In the genomic region with DNA sequence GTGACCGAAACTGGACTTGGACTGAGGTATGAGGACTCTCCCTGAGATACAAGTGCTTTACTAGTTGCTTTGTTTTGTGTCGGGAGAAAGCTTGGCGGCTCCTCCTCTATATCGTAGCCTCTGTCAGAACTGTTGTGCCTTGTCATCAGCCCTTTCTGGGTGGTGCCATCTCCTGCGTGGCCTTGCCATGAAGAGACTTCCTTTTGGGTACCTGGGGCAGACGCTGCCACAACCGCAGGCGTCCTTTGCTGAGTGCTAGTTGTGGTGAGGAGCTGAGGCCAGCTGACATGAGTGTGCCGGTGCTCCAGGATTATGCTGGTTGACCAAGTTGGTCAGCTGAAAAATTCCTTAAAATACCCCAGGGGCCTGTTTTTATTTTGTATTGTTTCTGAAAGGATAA, we compare ENCODE assay signal across 9 cellular contexts.
DNase-seq lines count a peak whose midpoint lies in the region; ATAC-seq lines count a peak whose summit lies in the region.
"Had no signal": no experiment of that assay in that cellular context is flagged by ENCODE, and none has a peak within 500 bp of the region (broad histone marks: within the 10 kb centered on the region; RNA-seq: fewer than 3 reads in every experiment).

No MANE protein-coding gene starts in this region.

- intact Hi-C loops in posterior vena cava (cut with DNase I): no loop called here

- H3K4me1 Mint-ChIP-seq in activated naive CD8-positive, alpha-beta T cell treated with anti-CD3 and anti-CD28 coated beads for 36 hours: peaks cover 80% of the 10 kb centered on the region

- H3K9me3 Mint-ChIP-seq in activated naive CD8-positive, alpha-beta T cell treated with anti-CD3 and anti-CD28 coated beads for 36 hours: peaks cover 15% of the 10 kb centered on the region

- H3K27me3 Mint-ChIP-seq in activated naive CD8-positive, alpha-beta T cell treated with anti-CD3 and anti-CD28 coated beads for 36 hours: no peaks in the 10 kb centered on the region

- H3K4me3 Mint-ChIP-seq in activated naive CD8-positive, alpha-beta T cell treated with anti-CD3 and anti-CD28 coated beads for 36 hours: peak overlapping the region; percentile 70

- ATAC-seq in activated CD4-positive, CD25-positive, alpha-beta regulatory T cell treated with anti-CD3 and anti-CD28 coated beads, Interleukin-2, amount 50 U/mL, for 24 hours: peak; percentile 33 to 37
- ATAC-seq in GM18870 (IDR thresholded peaks at IDR 0.05; ENCODE audit: unreplicated experiment) (no peak), HG02870 (IDR thresholded peaks at IDR 0.05; ENCODE audit: unreplicated experiment) (no peak)

- peak overlapping the region; percentile 98 for H3K27ac Mint-ChIP-seq in activated naive CD8-positive, alpha-beta T cell treated with anti-CD3 and anti-CD28 coated beads for 36 hours

- DNase-seq in H4 (ENCODE audit: low spot score) (peak; percentile 37), NCI-H1694 treated with DMSO at 0.1 percent for 48 hours (lab: John Stamatoyannopoulos, UW) (no peak), posterior vena cava (ENCODE audit: low spot score) (no peak)
- peak; percentile 63 for DNase-seq in activated naive CD8-positive, alpha-beta T cell treated with anti-CD3 and anti-CD28 coated beads for 36 hours
- DNase-seq in stimulated activated CD4-positive, alpha-beta T cell treated with anti-CD3 and anti-CD28 coated beads, Interleukin-4, amount 100 ng/mL, for 1 hour: peak; percentile 57
- DNase-seq: NCI-H146 had no signal

- H3K36me3 Mint-ChIP-seq in activated naive CD8-positive, alpha-beta T cell treated with anti-CD3 and anti-CD28 coated beads for 36 hours: peaks cover 52% of the 10 kb centered on the region

Comparison
In these comparisons a context has a peak if more than half of its experiments do, and no peak if none do; other contexts are left out.
1. DNase-seq: peak in H4 (single experiment), activated naive CD8-positive, alpha-beta T cell treated with anti-CD3 and anti-CD28 coated beads for 36 hours (single experiment) and stimulated activated CD4-positive, alpha-beta T cell treated with anti-CD3 and anti-CD28 coated beads, Interleukin-4, amount 100 ng/mL, for 1 hour (single experiment); none in NCI-H1694 treated with DMSO at 0.1 percent for 48 hours (single experiment) and posterior vena cava (single experiment).
2. ATAC-seq: peak in activated CD4-positive, CD25-positive, alpha-beta regulatory T cell treated with anti-CD3 and anti-CD28 coated beads, Interleukin-2, amount 50 U/mL, for 24 hours (2 of 2); none in GM18870 (single experiment) and HG02870 (single experiment).